ENCODE assay signal across 14 cellular contexts in genomic region chr11:102320166-102320565, GRCh38. TPM values are rescaled to one million over a fixed set of nuclear protein-coding genes. Genes with fewer than 3 reads are reported as not detected.
DNase-seq lines count a peak whose midpoint lies in the region; ATAC-seq and TF ChIP-seq lines count a peak whose summit lies in the region.
"Had no signal": no experiment of that assay in that cellular context is flagged by ENCODE, and none has a peak within 500 bp of the region (broad histone marks: within the 10 kb centered on the region; RNA-seq: fewer than 3 reads in every experiment).

No MANE protein-coding gene starts in this region.

- H3K27me3 ChIP-seq in Peyer's patch = no peaks in the 10 kb centered on the region
- H3K27me3 ChIP-seq in esophagus (ENCODE audit: control insufficient read depth in 1 of 2, insufficient read depth in 2 of 2, low read length in 2 of 2) = no peaks in the 10 kb centered on the region
- no peaks in the 10 kb centered on the region for H3K27me3 ChIP-seq in stomach smooth muscle (ENCODE audit: control insufficient read depth in 1 of 2, insufficient read depth in 2 of 2, low read length in 2 of 2)

- no peak for TF ChIP-seq POLR2A in Peyer's patch (IDR thresholded peaks at IDR 0.05)

- peaks cover 33 to 50% of the 10 kb centered on the region in 2 donors for H3K36me3 Mint-ChIP-seq in activated T-cell treated with anti-CD3 and anti-CD28 coated beads, Interleukin-2, amount 50 U/mL, for 72 hours (ENCODE audit: insufficient read depth in 2 of 2)

- DNase-seq in activated T-cell treated with anti-CD3 and anti-CD28 coated beads, Interleukin-2, amount 50 U/mL, for 72 hours = no peak
- DNase-seq in activated T-cell treated with anti-CD3 and anti-CD28 coated beads for 4 hours (no peak), Peyer's patch (no peak), NCI-H2196 treated with DMSO at 0.1 percent for 48 hours (lab: John Stamatoyannopoulos, UW; ENCODE audit: unreplicated experiment) (no peak), SKM-1 (lab: John Stamatoyannopoulos, UW; ENCODE audit: unreplicated experiment) (no peak)
- DNase-seq: cortex of kidney; left colon; NCI-H2107; PC-3; stimulated activated CD4-positive, alpha-beta T cell treated with anti-CD3 and anti-CD28 coated beads, Interleukin-2, amount 100 ng/mL, for 48 hours had no signal

- H3K27ac Mint-ChIP-seq in activated T-cell treated with anti-CD3 and anti-CD28 coated beads, Interleukin-2, amount 50 U/mL, for 72 hours = peak overlapping the region; percentile 98

- H3K9me3 ChIP-seq in Peyer's patch (no peaks in the 10 kb centered on the region), esophagus (ENCODE audit: control insufficient read depth in 2 of 2, insufficient read depth in 1 of 2, low read depth in 1 of 2, low read length in 1 of 2) (no peaks in the 10 kb centered on the region), stomach smooth muscle (ENCODE audit: control insufficient read depth in 2 of 2, low read length in 2 of 2) (no peaks in the 10 kb centered on the region)

- H3K9me3 Mint-ChIP-seq in activated T-cell treated with anti-CD3 and anti-CD28 coated beads, Interleukin-2, amount 50 U/mL, for 72 hours = no peaks in the 10 kb centered on the region

- H3K27ac ChIP-seq in Peyer's patch (peak overlapping the region; percentile 36 to 90 (median 84)), esophagus (ENCODE audit: low read depth in 2 of 2, low read length in 1 of 2) (peak overlapping the region; percentile 26 to 47), stomach smooth muscle (ENCODE audit: low read length) (peak overlapping the region; percentile 77)
- H3K27ac ChIP-seq: parathyroid adenoma had no signal

- TF ChIP-seq CTCF in Peyer's patch (IDR thresholded peaks at IDR 0.05) = no peak

- H3K27me3 Mint-ChIP-seq in activated T-cell treated with anti-CD3 and anti-CD28 coated beads, Interleukin-2, amount 50 U/mL, for 72 hours (ENCODE audit: low read depth) = no peaks in the 10 kb centered on the region

- H3K4me1 ChIP-seq in Peyer's patch (peaks cover 0 to 21% (median 2%) of the 10 kb centered on the region in 4 donors), esophagus (ENCODE audit: control insufficient read depth in 2 of 2, insufficient read depth in 2 of 2, low read length in 1 of 2) (peaks cover 2 to 3% of the 10 kb centered on the region in 2 donors), stomach smooth muscle (ENCODE audit: control insufficient read depth, insufficient read depth, low read length) (peaks cover 12% of the 10 kb centered on the region)
- H3K4me1 ChIP-seq: parathyroid adenoma had no signal

- H3K4me1 Mint-ChIP-seq in activated T-cell treated with anti-CD3 and anti-CD28 coated beads, Interleukin-2, amount 50 U/mL, for 72 hours (ENCODE audit: low read depth) = peaks cover 76% of the 10 kb centered on the region

- peak overlapping the region in 1 of 2 donors; percentile 23 for H3K9ac ChIP-seq in stomach smooth muscle (ENCODE audit: low read length in 2 of 2)
- H3K9ac ChIP-seq: parathyroid adenoma had no signal

- H3K4me3 ChIP-seq in Peyer's patch (peak overlapping the region; percentile 0 to 71 (median 58)), esophagus (ENCODE audit: low read depth in 1 of 2, low read length in 2 of 2) (no peak overlapping the region), stomach smooth muscle (ENCODE audit: low read length in 2 of 2) (peak overlapping the region in 1 of 2 donors; percentile 3)

- H3K4me3 Mint-ChIP-seq in activated T-cell treated with anti-CD3 and anti-CD28 coated beads, Interleukin-2, amount 50 U/mL, for 72 hours = peak overlapping the region; percentile 96 to 98

- H3K36me3 ChIP-seq in Peyer's patch (peaks cover 0 to 4% (median 0%) of the 10 kb centered on the region in 3 donors), esophagus (ENCODE audit: control insufficient read depth in 2 of 2, insufficient read depth in 2 of 2, low read length in 1 of 2) (no peaks in the 10 kb centered on the region), stomach smooth muscle (ENCODE audit: control insufficient read depth in 2 of 2, insufficient read depth in 2 of 2, low read length in 2 of 2) (no peaks in the 10 kb centered on the region)

- ATAC-seq in activated T-cell treated with anti-CD3 and anti-CD28 coated beads, Interleukin-2, amount 50 U/mL, for 72 hours (replicated peaks in 1 of 2) = no peak
- ATAC-seq in GM21529 (IDR thresholded peaks at IDR 0.05; ENCODE audit: unreplicated experiment) = no peak
- ATAC-seq: left colon, PC-3 had no signal

RNA-seq across cellular contexts. Expression of gene BIRC3, which starts 2.9 kb away (rescaled TPM):
- total RNA-seq in activated T-cell treated with anti-CD3 and anti-CD28 coated beads, Interleukin-2, amount 50 U/mL, for 72 hours = 100 to 1,000 TPM; 123 to 155 TPM
- total RNA-seq in Peyer's patch = 100 to 1,000 TPM in 2 of 4 donors, 10 to 100 TPM in 2; 33.8 to 160 (median 92.3) TPM
- 1 to 10 TPM; 2.2 to 9.8 TPM for polyA plus RNA-seq in esophagus

RNA-seq across cellular contexts. Expression of gene BIRC2, which starts 26.8 kb away (rescaled TPM):
- total RNA-seq in activated T-cell treated with anti-CD3 and anti-CD28 coated beads, Interleukin-2, amount 50 U/mL, for 72 hours = 10 to 100 TPM; 38.3 to 44.4 TPM
- total RNA-seq in Peyer's patch = 10 to 100 TPM; 30.5 to 88.8 (median 60.8) TPM
- 10 to 100 TPM; 11.1 to 17.5 TPM for polyA plus RNA-seq in esophagus

Comparison
In these comparisons a context has a peak if more than half of its experiments do, and no peak if none do; other contexts are left out.
1. H3K4me3 ChIP-seq: peak in Peyer's patch (4 of 4); none in esophagus (0 of 2).
2. Peak in every context shown above with its lines, with median percentiles within 50 percentile points of each other: H3K27ac ChIP-seq.